Comparison of ENCODE assay signal across 18 cellular contexts in genomic region chr2:38632018-38632417, GRCh38.
"Had no signal": no experiment of that assay in that cellular context is flagged by ENCODE, and none has a peak within 500 bp of the region (broad histone marks: within the 10 kb centered on the region; RNA-seq: fewer than 3 reads in every experiment).

No MANE protein-coding gene starts in this region.

- ATAC-seq: gastroesophageal sphincter; left lobe of liver; naive thymus-derived CD4-positive, alpha-beta T cell; sciatic nerve had no signal

- H3K27ac ChIP-seq: esophagus squamous epithelium, gastroesophageal sphincter, stomach, thoracic aorta, transverse colon had no signal

- H3K4me1 ChIP-seq: esophagus squamous epithelium, gastroesophageal sphincter, transverse colon had no signal

- DNase-seq: esophagus squamous epithelium; foreskin fibroblast; glutamatergic neuron; islet precursor cell; mammary epithelial cell; naive thymus-derived CD4-positive, alpha-beta T cell; nephron progenitor cell; posterior cingulate gyrus; stimulated activated CD4-positive, alpha-beta T cell treated with anti-CD3 and anti-CD28 coated beads, Interleukin-2, amount 100 ng/mL, for 24 hours; stimulated activated CD4-positive, alpha-beta T cell treated with anti-CD3 and anti-CD28 coated beads, Interleukin-4, amount 100 ng/mL, for 4 hours; stimulated activated naive CD4-positive, alpha-beta T cell; stomach; substantia nigra; transverse colon had no signal

- H3K4me3 ChIP-seq: esophagus squamous epithelium, gastroesophageal sphincter, stomach, thoracic aorta, transverse colon had no signal

- H3K9me3 ChIP-seq: esophagus squamous epithelium, stomach, thoracic aorta, transverse colon had no signal

- H3K36me3 ChIP-seq: esophagus squamous epithelium, gastroesophageal sphincter, stomach, thoracic aorta, transverse colon had no signal

- H3K27me3 ChIP-seq: gastroesophageal sphincter, stomach, transverse colon had no signal
